In the genomic region with DNA sequence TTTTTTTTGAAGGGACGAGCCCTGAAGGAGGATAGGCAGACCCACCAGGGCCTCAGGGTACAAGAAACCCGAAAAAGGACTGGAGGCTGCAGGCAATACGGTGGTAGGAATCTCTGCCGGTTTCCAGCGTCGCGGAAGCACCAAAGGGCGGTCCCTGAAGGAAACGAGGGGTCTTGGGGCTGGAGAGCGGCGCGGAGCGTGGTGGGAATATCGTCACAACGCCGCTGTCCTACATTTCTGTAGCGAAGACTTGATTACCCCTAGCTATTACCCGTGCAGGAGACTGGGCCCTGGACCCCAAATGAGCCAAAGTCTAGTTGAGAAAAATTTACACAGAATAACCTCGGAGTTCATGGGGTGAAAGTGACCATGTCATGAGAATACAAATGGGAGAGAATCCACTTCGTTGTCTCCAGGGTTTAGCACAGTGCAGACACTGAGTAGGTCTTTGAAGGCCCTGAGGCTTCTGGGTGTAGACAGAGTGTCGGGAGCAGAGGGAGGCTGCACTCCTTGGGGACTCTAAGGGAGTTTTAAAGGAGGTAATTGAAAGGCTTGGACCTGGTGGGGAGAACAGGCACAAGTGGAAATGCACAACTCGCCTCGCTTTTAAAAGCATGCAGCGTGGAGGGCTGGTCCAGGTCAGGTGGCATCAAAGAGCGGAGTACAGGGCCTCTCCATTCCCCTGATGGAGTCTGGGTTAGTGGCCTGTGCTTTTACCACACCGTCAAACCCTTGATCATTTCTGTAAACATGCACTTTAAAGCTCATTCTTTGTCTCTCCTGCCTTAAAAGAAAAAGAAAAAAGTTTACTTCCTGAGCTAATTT, we compare ENCODE assay signal across 8 cellular contexts. TPM values are rescaled to one million over a fixed set of nuclear protein-coding genes. Genes with fewer than 3 reads are reported as not detected.
DNase-seq lines count a peak whose midpoint lies in the region; ATAC-seq and TF ChIP-seq lines count a peak whose summit lies in the region.

No MANE protein-coding gene starts in this region.

- no peak for TF ChIP-seq POLR2A in GM18505 (IDR thresholded peaks at IDR 0.05; ENCODE audit: borderline replicate concordance, extremely low read depth, insufficient read depth, insufficient read length)

- H4K20me1 ChIP-seq in smooth muscle cell (ENCODE audit: low read depth) = peaks cover 58% of the 10 kb centered on the region

- H2AFZ ChIP-seq in smooth muscle cell (ENCODE audit: low read depth) = no peak overlapping the region

- H3F3A ChIP-seq in smooth muscle cell (ENCODE audit: low read depth) = peaks cover 31% of the 10 kb centered on the region

- H3K27ac Mint-ChIP-seq in activated naive CD8-positive, alpha-beta T cell treated with anti-CD3 and anti-CD28 coated beads, Interleukin-2, amount 10 ng/mL, durations not matched to agents 7 days and 5 days = peak overlapping the region; percentile 91

- no peak for ATAC-seq in activated naive CD8-positive, alpha-beta T cell treated with anti-CD3 and anti-CD28 coated beads, Interleukin-2, amount 10 ng/mL, durations not matched to agents 7 days and 5 days (ENCODE audit: low read depth)
- ATAC-seq in GM18505 (IDR thresholded peaks at IDR 0.05; ENCODE audit: unreplicated experiment) = no peak

- DNase-seq in BE2C = peak; percentile 39
- DNase-seq in activated naive CD8-positive, alpha-beta T cell treated with anti-CD3 and anti-CD28 coated beads, Interleukin-2, amount 10 ng/mL, durations not matched to agents 7 days and 5 days = peak; percentile 47
- DNase-seq in iPS DF 6.9 (ENCODE audit: low read depth, low spot score) = no peak
- no peak for DNase-seq in smooth muscle cell (lab: John Stamatoyannopoulos, UW; ENCODE audit: unreplicated experiment)
- no peak for DNase-seq in MV-4-11 (lab: John Stamatoyannopoulos, UW)
- DNase-seq in foreskin melanocyte = no peak

- H3K9ac ChIP-seq in smooth muscle cell (ENCODE audit: low read depth) = peak overlapping the region; percentile 98

- H3K4me1 Mint-ChIP-seq in activated naive CD8-positive, alpha-beta T cell treated with anti-CD3 and anti-CD28 coated beads, Interleukin-2, amount 10 ng/mL, durations not matched to agents 7 days and 5 days = peaks cover 43% of the 10 kb centered on the region

- H3K79me2 ChIP-seq in smooth muscle cell (ENCODE audit: low read depth) = peaks cover 50% of the 10 kb centered on the region

- no peak for TF ChIP-seq CTCF in BE2C (IDR thresholded peaks at IDR 0.05; ENCODE audit: low read depth, low read length)
- TF ChIP-seq CTCF in smooth muscle cell (IDR thresholded peaks at IDR 0.05; ENCODE audit: borderline replicate concordance, insufficient read depth, poor library complexity, severe bottlenecking) = no peak

- H3K36me3 Mint-ChIP-seq in activated naive CD8-positive, alpha-beta T cell treated with anti-CD3 and anti-CD28 coated beads, Interleukin-2, amount 10 ng/mL, durations not matched to agents 7 days and 5 days = peaks cover 6% of the 10 kb centered on the region

- POLR2A ChIA-PET in activated naive CD8-positive, alpha-beta T cell treated with anti-CD3 and anti-CD28 coated beads, Interleukin-2, amount 10 ng/mL, durations not matched to agents 7 days and 5 days (lab: Charles Lee) = interaction anchor here (0.6 to 4.4 kb wide), 5 partner anchors 27 to 358 kb away, joined by 3 to 50 read pairs (median 4); no protein-coding TSS in a partner anchor

- H3K36me3 ChIP-seq in BE2C = peaks cover 11% of the 10 kb centered on the region; the same call in 1 of the 2 replicates
- no peaks in the 10 kb centered on the region for H3K36me3 ChIP-seq in iPS DF 6.9 (ENCODE audit: control insufficient read depth, insufficient read depth, low read length)
- no peaks in the 10 kb centered on the region for H3K36me3 ChIP-seq in smooth muscle cell (ENCODE audit: low read depth)

- peak overlapping the region; percentile 96 for H3K4me3 Mint-ChIP-seq in activated naive CD8-positive, alpha-beta T cell treated with anti-CD3 and anti-CD28 coated beads, Interleukin-2, amount 10 ng/mL, durations not matched to agents 7 days and 5 days

- peak overlapping the region; percentile 98 for H3K4me2 ChIP-seq in smooth muscle cell

- WGBS in iPS DF 6.9 (ENCODE audit: insufficient coverage, insufficient read length) = no CpG with 5 or more reads among the region's 26 CpGs
- WGBS in smooth muscle cell (ENCODE audit: low lambda C conversion rate) = 11% methylated on average over 26 of the region's 26 CpGs

- no peak for TF ChIP-seq EP300 in Ishikawa (IDR thresholded peaks at IDR 0.05; ENCODE audit: borderline replicate concordance)

- no peak for TF ChIP-seq RAD21 in Ishikawa (IDR thresholded peaks at IDR 0.05; ENCODE audit: low read depth)

- H3K9me3 Mint-ChIP-seq in activated naive CD8-positive, alpha-beta T cell treated with anti-CD3 and anti-CD28 coated beads, Interleukin-2, amount 10 ng/mL, durations not matched to agents 7 days and 5 days = no peaks in the 10 kb centered on the region

- H3K27me3 Mint-ChIP-seq in activated naive CD8-positive, alpha-beta T cell treated with anti-CD3 and anti-CD28 coated beads, Interleukin-2, amount 10 ng/mL, durations not matched to agents 7 days and 5 days = peaks cover 11% of the 10 kb centered on the region

- H3K27me3 ChIP-seq in BE2C = no peaks in the 10 kb centered on the region
- H3K27me3 ChIP-seq in iPS DF 6.9 (ENCODE audit: control insufficient read depth, insufficient read depth, low read length) = no peaks in the 10 kb centered on the region
- H3K27me3 ChIP-seq in smooth muscle cell (ENCODE audit: low read depth) = no peaks in the 10 kb centered on the region

- H3K9me3 ChIP-seq in BE2C = no peaks in the 10 kb centered on the region
- H3K9me3 ChIP-seq in iPS DF 6.9 (ENCODE audit: control insufficient read depth, insufficient read depth, low read length) = no peaks in the 10 kb centered on the region
- H3K9me3 ChIP-seq in smooth muscle cell (replicated peaks; ENCODE audit: low read depth) = no peaks in the 10 kb centered on the region

- H3K27ac ChIP-seq in iPS DF 6.9 (ENCODE audit: low read length) = no peak overlapping the region
- peak overlapping the region; percentile 95 for H3K27ac ChIP-seq in smooth muscle cell (ENCODE audit: low read depth)

- peak overlapping the region; percentile 91 for H3K4me3 ChIP-seq in BE2C (ENCODE audit: low read depth, low read length)
- peak overlapping the region; percentile 82; the same call in 1 of the 2 replicates for H3K4me3 ChIP-seq in iPS DF 6.9 (ENCODE audit: low read length)
- peak overlapping the region; percentile 96 for H3K4me3 ChIP-seq in smooth muscle cell

- H3K4me1 ChIP-seq in BE2C = peaks cover 14% of the 10 kb centered on the region
- peaks cover 3% of the 10 kb centered on the region; the same call in 1 of the 2 replicates for H3K4me1 ChIP-seq in iPS DF 6.9 (ENCODE audit: control insufficient read depth, insufficient read depth, low read length)
- peaks cover 41% of the 10 kb centered on the region for H3K4me1 ChIP-seq in smooth muscle cell (ENCODE audit: low read depth)

TF ChIP-seq in Ishikawa, 13 proteins besides CTCF, POLR2A, EP300 and RAD21:
- TF ChIP-seq NFIC (IDR thresholded peaks at IDR 0.05) (no peak), TCF12 (IDR thresholded peaks at IDR 0.05; ENCODE audit: low read depth) (0 out of 2 replicates have a peak, but pooled peaks have one; percentile 38)
- TF ChIP-seq, protein P1, sequence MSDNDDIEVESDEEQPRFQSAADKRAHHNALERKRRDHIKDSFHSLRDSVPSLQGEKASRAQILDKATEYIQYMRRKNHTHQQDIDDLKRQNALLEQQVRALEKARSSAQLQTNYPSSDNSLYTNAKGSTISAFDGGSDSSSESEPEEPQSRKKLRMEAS (IDR thresholded peaks at IDR 0.05) = no peak

RNA-seq across cellular contexts. Expression of gene ATP1A1, which starts 1.5 kb away (rescaled TPM):
- 285 TPM for polyA plus RNA-seq in BE2C (2012; ENCODE audit: insufficient read depth, insufficient read length, low read depth)
- total RNA-seq in activated naive CD8-positive, alpha-beta T cell treated with anti-CD3 and anti-CD28 coated beads, Interleukin-2, amount 10 ng/mL, durations not matched to agents 7 days and 5 days = 100 to 1,000 TPM; 193 to 195 TPM
- total RNA-seq in smooth muscle cell = 93.0 and 104 TPM in 2 replicates
- polyA plus RNA-seq in smooth muscle cell = 75.7 and 96.1 TPM in 2 replicates

Comparison
In these comparisons a context has a peak if more than half of its experiments do, and no peak if none do; other contexts are left out.
1. DNase-seq: peak in BE2C (single experiment) and activated naive CD8-positive, alpha-beta T cell treated with anti-CD3 and anti-CD28 coated beads, Interleukin-2, amount 10 ng/mL, durations not matched to agents 7 days and 5 days (single experiment); none in iPS DF 6.9 (single experiment), smooth muscle cell (single experiment), MV-4-11 (single experiment) and foreskin melanocyte (single experiment).
2. Peak in every context shown above with its lines, with median percentiles within 50 percentile points of each other: H3K4me3 ChIP-seq.